In genomic region chr5:177457239-177458121, GRCh38 we compare ENCODE assay signal across 8 cellular contexts. TPM values are rescaled to one million over a fixed set of nuclear protein-coding genes. Genes with fewer than 3 reads are reported as not detected.
A peak's percentile ranks its signal among the peaks of the same experiment; 100 is the strongest.
DNase-seq lines count a peak whose midpoint lies in the region; ATAC-seq and TF ChIP-seq lines count a peak whose summit lies in the region.

No MANE protein-coding gene starts in this region.

- TF ChIP-seq POLR2A in GM18526 (IDR thresholded peaks at IDR 0.05; ENCODE audit: extremely low read depth, insufficient read length) = peak; percentile 6
- no peak for TF ChIP-seq POLR2A in lower leg skin (IDR thresholded peaks at IDR 0.05)

- DNase-seq in BJ (ENCODE audit: low read depth) (peak; percentile 87), NCI-H2081 (lab: John Stamatoyannopoulos, UW) (peak; percentile 87 to 94), T1000 (lab: John Stamatoyannopoulos, UW) (peak; percentile 86), ecto neural progenitor cell (ENCODE audit: low spot score) (peak; percentile 96), lower leg skin (ENCODE audit: low spot score in 2 of 2) (peak; percentile 76 to 92)

- CTCF ChIA-PET in BJ (lab: Yijun Ruan, JAX) = interaction anchor here (0.8 to 18.6 kb wide), 23 partner anchors 8 to 343 kb away, joined by 3 to 352 read pairs (median 4); partner anchors contain the start of genes F12, PDLIM7 and PFN3

- no peaks in the 10 kb centered on the region for H3K27me3 Mint-ChIP-seq in stimulated activated naive CD8-positive, alpha-beta T cell treated with anti-CD3 and anti-CD28 coated beads, Interleukin-15, Interleukin-2, amounts not matched to agents 100 ng/mL and 50 ng/mL, for 24 hours

- H3K4me3 Mint-ChIP-seq in stimulated activated naive CD8-positive, alpha-beta T cell treated with anti-CD3 and anti-CD28 coated beads, Interleukin-15, Interleukin-2, amounts not matched to agents 100 ng/mL and 50 ng/mL, for 24 hours = peak overlapping the region; percentile 48

- intact Hi-C loops in lower leg skin (cut with DNase I; ENCODE audit: low total_unique reads) = loop anchor here (10.0 kb wide), 1 partner anchor 143 kb away; the partner anchor contains the start of gene MXD3

- H3K27me3 ChIP-seq in BJ (ENCODE audit: control insufficient read depth, insufficient read depth, low read length) = no peaks in the 10 kb centered on the region

- TF ChIP-seq CTCF in BJ (IDR thresholded peaks at IDR 0.05; ENCODE audit: insufficient read depth, low read depth, low read length) (peak; percentile 74), lower leg skin (IDR thresholded peaks at IDR 0.05) (no peak)

- no peaks in the 10 kb centered on the region for H3K9me3 Mint-ChIP-seq in stimulated activated naive CD8-positive, alpha-beta T cell treated with anti-CD3 and anti-CD28 coated beads, Interleukin-15, Interleukin-2, amounts not matched to agents 100 ng/mL and 50 ng/mL, for 24 hours

- WGBS in lower leg skin, 2 donors = 61 to 63% methylated on average over 23 to 24 of the region's 24 CpGs

- peaks cover 15% of the 10 kb centered on the region for H3K36me3 Mint-ChIP-seq in stimulated activated naive CD8-positive, alpha-beta T cell treated with anti-CD3 and anti-CD28 coated beads, Interleukin-15, Interleukin-2, amounts not matched to agents 100 ng/mL and 50 ng/mL, for 24 hours (ENCODE audit: low read depth)

- POLR2A ChIA-PET in BJ (lab: Charles Lee) = interaction anchor here (0.5 to 0.8 kb wide), 2 partner anchors 38 to 40 kb away, joined by 3 to 8 read pairs; no protein-coding TSS in a partner anchor

- peaks cover 34% of the 10 kb centered on the region for H3K4me1 Mint-ChIP-seq in stimulated activated naive CD8-positive, alpha-beta T cell treated with anti-CD3 and anti-CD28 coated beads, Interleukin-15, Interleukin-2, amounts not matched to agents 100 ng/mL and 50 ng/mL, for 24 hours (ENCODE audit: low read depth)

- ATAC-seq in HG03103 (IDR thresholded peaks at IDR 0.05; ENCODE audit: low read depth, unreplicated experiment) = peak; percentile 32

- H3K4me3 ChIP-seq in BJ (ENCODE audit: low read depth, low read length) (no peak overlapping the region), lower leg skin (ENCODE audit: low read depth, poor library complexity, severe bottlenecking) (no peak overlapping the region)

- peaks cover 35% of the 10 kb centered on the region for H3K36me3 ChIP-seq in BJ (ENCODE audit: control insufficient read depth, insufficient read depth, low read length)

- no peak overlapping the region for H3K27ac Mint-ChIP-seq in stimulated activated naive CD8-positive, alpha-beta T cell treated with anti-CD3 and anti-CD28 coated beads, Interleukin-15, Interleukin-2, amounts not matched to agents 100 ng/mL and 50 ng/mL, for 24 hours

RNA-seq across cellular contexts. Expression of gene PRR7, which starts 10.9 kb away (rescaled TPM):
- 1.6 TPM in 2 replicates for polyA plus RNA-seq in BJ (2011; rRNA removed)
- polyA minus RNA-seq in BJ (2011; rRNA and poly(A)+ RNA removed) = 0.24 and 0.26 TPM in 2 replicates
- 10 to 100 TPM in 1 of 4 donors, 1 to 10 TPM in 3; 5.4 to 10.2 (median 8.0) TPM for total RNA-seq in lower leg skin

RNA-seq across cellular contexts. Expression of gene DBN1, which starts 16.0 kb away (rescaled TPM):
- polyA plus RNA-seq in BJ (2011; rRNA removed) = 103 and 176 TPM in 2 replicates
- 98.8 and 121 TPM in 2 replicates for polyA minus RNA-seq in BJ (2011; rRNA and poly(A)+ RNA removed)
- total RNA-seq in lower leg skin = 10 to 100 TPM; 14.0 to 65.5 (median 27.6) TPM

RNA-seq across cellular contexts. Expression of gene GRK6, which starts 31.0 kb away (rescaled TPM):
- 24.0 and 37.7 TPM in 2 replicates for polyA plus RNA-seq in BJ (2011; rRNA removed)
- 17.7 and 20.2 TPM in 2 replicates for polyA minus RNA-seq in BJ (2011; rRNA and poly(A)+ RNA removed)
- total RNA-seq in lower leg skin = 10 to 100 TPM; 29.5 to 56.7 (median 38.1) TPM

RNA-seq across cellular contexts. Expression of gene PDLIM7, which starts 39.9 kb away (rescaled TPM):
- 344 and 624 TPM in 2 replicates for polyA plus RNA-seq in BJ (2011; rRNA removed)
- 184 and 206 TPM in 2 replicates for polyA minus RNA-seq in BJ (2011; rRNA and poly(A)+ RNA removed)
- 10 to 100 TPM; 11.8 to 31.7 (median 23.5) TPM for total RNA-seq in lower leg skin

RNA-seq across cellular contexts. Expression of gene F12, which starts 48.1 kb away (rescaled TPM):
- 0.67 and 0.69 TPM in 2 replicates for polyA plus RNA-seq in BJ (2011; rRNA removed)
- polyA minus RNA-seq in BJ (2011; rRNA and poly(A)+ RNA removed) = not detected in 2 replicates
- 10 to 100 TPM in 2 of 4 donors, 1 to 10 TPM in 2; 1.9 to 14.5 (median 10.1) TPM for total RNA-seq in lower leg skin
